In the genomic region with DNA sequence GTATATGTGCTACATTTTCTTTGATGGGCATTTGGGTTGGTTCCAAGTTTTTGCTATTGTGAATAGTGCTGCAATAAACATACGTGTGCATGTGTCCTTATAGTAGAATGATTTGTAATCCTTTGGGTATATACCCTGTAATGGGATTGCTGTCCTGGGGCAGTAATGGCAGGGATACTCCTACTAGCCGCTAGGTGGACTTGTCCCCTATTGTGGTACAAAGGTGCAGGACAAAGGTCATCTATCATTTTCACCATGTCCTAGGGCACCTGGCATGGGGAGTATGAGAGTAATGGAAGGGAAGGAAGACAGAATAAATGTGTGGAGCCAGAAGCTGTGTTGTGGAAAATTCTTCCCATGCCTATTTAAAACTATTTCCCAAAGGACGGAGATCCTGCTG, we compare ENCODE assay signal across 21 cellular contexts.
"Had no signal": no experiment of that assay in that cellular context is flagged by ENCODE, and none has a peak within 500 bp of the region (broad histone marks: within the 10 kb centered on the region; RNA-seq: fewer than 3 reads in every experiment).

No MANE protein-coding gene starts in this region.

- H3K27ac Mint-ChIP-seq: IgD-negative memory B cell had no signal

- H3K36me3 ChIP-seq: SJSA1 had no signal

- H3K4me1 Mint-ChIP-seq: IgD-negative memory B cell had no signal

- FAIRE-seq: RCC 7860 had no signal

- H3K4me3 ChIP-seq: SJSA1, SK-N-MC had no signal

- H3K27me3 Mint-ChIP-seq: IgD-negative memory B cell had no signal

- H3K27me3 ChIP-seq: SJSA1 had no signal

- H3K27ac ChIP-seq: SJSA1, SK-N-MC had no signal

- H3K9me3 ChIP-seq: SJSA1 had no signal

- H3K4me3 Mint-ChIP-seq: IgD-negative memory B cell had no signal

- DNase-seq: KBM-7, MV-4-11, NCI-H1048, NCI-H1105, NCI-H1417, NCI-H1436 treated with DMSO at 0.1 percent for 48 hours, NCI-H1694, NCI-H187 treated with DMSO at 0.1 percent for 48 hours, NCI-H2029 treated with DMSO at 0.1 percent for 48 hours, NCI-H2171 treated with DMSO at 0.1 percent for 48 hours, NCI-H2227 treated with DMSO at 0.1 percent for 48 hours, NCI-H524 treated with DMSO at 0.1 percent for 48 hours, NCI-H69, NCI-H774, Right ventricle myocardium superior, RPMI8226, SIG-M5 had no signal
